Comparison of ENCODE assay signal across 8 cellular contexts in the genomic region with DNA sequence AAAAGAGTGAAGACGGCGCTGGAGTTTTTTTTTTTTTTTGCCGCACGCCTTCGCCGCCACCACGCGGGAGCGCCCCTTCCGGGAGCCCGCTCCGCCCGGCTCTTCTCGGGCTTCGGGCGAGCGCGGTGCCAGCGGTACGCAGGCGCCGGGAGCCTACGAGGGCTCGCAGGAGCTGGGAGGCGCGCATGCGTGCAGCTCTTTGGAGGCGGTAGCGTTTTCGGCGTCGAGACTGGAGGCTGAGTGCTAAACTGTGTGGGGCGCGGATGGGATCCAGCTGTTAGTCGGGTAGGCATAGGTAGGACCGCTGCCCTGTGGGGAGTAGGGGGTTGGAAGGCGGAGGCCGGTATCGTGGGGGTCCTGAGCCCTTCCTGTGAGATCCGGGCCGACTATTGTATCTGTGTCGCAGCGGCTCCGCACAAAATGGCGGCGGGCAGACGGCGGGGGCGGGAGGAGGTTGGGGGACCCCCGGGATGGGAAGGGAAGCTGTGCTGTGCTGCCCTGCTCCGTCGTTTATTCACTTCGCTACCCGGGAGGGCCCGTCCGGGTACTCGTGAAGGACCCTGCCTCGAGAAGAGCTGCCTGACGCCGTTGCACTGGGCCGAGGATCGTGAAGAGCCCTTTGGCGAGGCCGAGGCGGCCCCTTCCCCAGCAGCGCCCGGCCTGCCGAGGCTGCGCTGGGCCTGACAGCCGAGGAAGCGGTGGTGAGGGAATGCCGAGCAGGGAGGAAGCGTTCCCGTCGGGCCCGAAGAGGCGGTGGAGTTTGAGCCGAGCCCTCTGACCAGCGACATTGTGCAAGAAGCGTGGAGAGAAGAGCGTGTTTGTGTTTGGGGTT. TPM values are rescaled to one million over a fixed set of nuclear protein-coding genes. Genes with fewer than 3 reads are reported as not detected.
DNase-seq lines count a peak whose midpoint lies in the region; ATAC-seq lines count a peak whose summit lies in the region.

A gene with protein sequence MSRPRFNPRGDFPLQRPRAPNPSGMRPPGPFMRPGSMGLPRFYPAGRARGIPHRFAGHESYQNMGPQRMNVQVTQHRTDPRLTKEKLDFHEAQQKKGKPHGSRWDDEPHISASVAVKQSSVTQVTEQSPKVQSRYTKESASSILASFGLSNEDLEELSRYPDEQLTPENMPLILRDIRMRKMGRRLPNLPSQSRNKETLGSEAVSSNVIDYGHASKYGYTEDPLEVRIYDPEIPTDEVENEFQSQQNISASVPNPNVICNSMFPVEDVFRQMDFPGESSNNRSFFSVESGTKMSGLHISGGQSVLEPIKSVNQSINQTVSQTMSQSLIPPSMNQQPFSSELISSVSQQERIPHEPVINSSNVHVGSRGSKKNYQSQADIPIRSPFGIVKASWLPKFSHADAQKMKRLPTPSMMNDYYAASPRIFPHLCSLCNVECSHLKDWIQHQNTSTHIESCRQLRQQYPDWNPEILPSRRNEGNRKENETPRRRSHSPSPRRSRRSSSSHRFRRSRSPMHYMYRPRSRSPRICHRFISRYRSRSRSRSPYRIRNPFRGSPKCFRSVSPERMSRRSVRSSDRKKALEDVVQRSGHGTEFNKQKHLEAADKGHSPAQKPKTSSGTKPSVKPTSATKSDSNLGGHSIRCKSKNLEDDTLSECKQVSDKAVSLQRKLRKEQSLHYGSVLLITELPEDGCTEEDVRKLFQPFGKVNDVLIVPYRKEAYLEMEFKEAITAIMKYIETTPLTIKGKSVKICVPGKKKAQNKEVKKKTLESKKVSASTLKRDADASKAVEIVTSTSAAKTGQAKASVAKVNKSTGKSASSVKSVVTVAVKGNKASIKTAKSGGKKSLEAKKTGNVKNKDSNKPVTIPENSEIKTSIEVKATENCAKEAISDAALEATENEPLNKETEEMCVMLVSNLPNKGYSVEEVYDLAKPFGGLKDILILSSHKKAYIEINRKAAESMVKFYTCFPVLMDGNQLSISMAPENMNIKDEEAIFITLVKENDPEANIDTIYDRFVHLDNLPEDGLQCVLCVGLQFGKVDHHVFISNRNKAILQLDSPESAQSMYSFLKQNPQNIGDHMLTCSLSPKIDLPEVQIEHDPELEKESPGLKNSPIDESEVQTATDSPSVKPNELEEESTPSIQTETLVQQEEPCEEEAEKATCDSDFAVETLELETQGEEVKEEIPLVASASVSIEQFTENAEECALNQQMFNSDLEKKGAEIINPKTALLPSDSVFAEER (N-terminal part only) (plus strand): TSS at position 202 of the 832 bp plus-strand sequence. CDS start 17,173 bp downstream, outside the sequence.

- peak within 1 kb of the TSS; percentile 93 for H3K4me3 Mint-ChIP-seq in activated T-helper 17 cell treated with anti-CD3 and anti-CD28 coated beads, Interleukin-2, amount 50 U/mL, for 72 hours
- peak within 1 kb of the TSS; percentile 99 for H3K4me3 Mint-ChIP-seq in natural killer cell treated with Interleukin-12 subunit alpha and Interleukin-12 subunit beta and Interleukin-15 and Interleukin-18, amount 100 ng/mL, for 72 hours

- 1% methylated on average over 57 to 76 of the region's 81 CpGs for WGBS in GM23248 (ENCODE audit: low coverage in 1 of 2, low lambda C conversion rate in 2 of 2, missing lambda C conversion rate in 2 of 2), 2 experiments

- no peaks in the 10 kb centered on the region for H3K36me3 ChIP-seq in GM23248 (ENCODE audit: low read depth)

- peak within 1 kb of the TSS; percentile 93 for H3K4me3 ChIP-seq in GM23248

- H3K27ac ChIP-seq in GM23248 = peak within 1 kb of the TSS; percentile 83

- peaks cover 53% of the 10 kb centered on the region for H3K36me3 Mint-ChIP-seq in activated T-helper 17 cell treated with anti-CD3 and anti-CD28 coated beads, Interleukin-2, amount 50 U/mL, for 72 hours (ENCODE audit: low read depth)
- peaks cover 27% of the 10 kb centered on the region for H3K36me3 Mint-ChIP-seq in natural killer cell treated with Interleukin-12 subunit alpha and Interleukin-12 subunit beta and Interleukin-15 and Interleukin-18, amount 100 ng/mL, for 72 hours

- peaks cover 52% of the 10 kb centered on the region for H3K79me2 ChIP-seq in GM23248 (ENCODE audit: insufficient read depth)

- H3K27me3 Mint-ChIP-seq in activated T-helper 17 cell treated with anti-CD3 and anti-CD28 coated beads, Interleukin-2, amount 50 U/mL, for 72 hours = no peaks in the 10 kb centered on the region
- H3K27me3 Mint-ChIP-seq in natural killer cell treated with Interleukin-12 subunit alpha and Interleukin-12 subunit beta and Interleukin-15 and Interleukin-18, amount 100 ng/mL, for 72 hours = no peaks in the 10 kb centered on the region

- H3K9me3 Mint-ChIP-seq in activated T-helper 17 cell treated with anti-CD3 and anti-CD28 coated beads, Interleukin-2, amount 50 U/mL, for 72 hours = no peaks in the 10 kb centered on the region
- H3K9me3 Mint-ChIP-seq in natural killer cell treated with Interleukin-12 subunit alpha and Interleukin-12 subunit beta and Interleukin-15 and Interleukin-18, amount 100 ng/mL, for 72 hours = no peaks in the 10 kb centered on the region

- peak within 1 kb of the TSS; percentile 88 for H2AFZ ChIP-seq in GM23248

- H3K4me1 Mint-ChIP-seq in activated T-helper 17 cell treated with anti-CD3 and anti-CD28 coated beads, Interleukin-2, amount 50 U/mL, for 72 hours = peaks cover 12% of the 10 kb centered on the region
- peaks cover 24 to 39% of the 10 kb centered on the region in 2 donors for H3K4me1 Mint-ChIP-seq in natural killer cell treated with Interleukin-12 subunit alpha and Interleukin-12 subunit beta and Interleukin-15 and Interleukin-18, amount 100 ng/mL, for 72 hours (ENCODE audit: low read depth in 2 of 2)

- H3K9me2 ChIP-seq in GM23248 (ENCODE audit: insufficient read depth) = no peaks in the 10 kb centered on the region

- H3K27ac Mint-ChIP-seq in activated T-helper 17 cell treated with anti-CD3 and anti-CD28 coated beads, Interleukin-2, amount 50 U/mL, for 72 hours = peak within 1 kb of the TSS; percentile 99
- H3K27ac Mint-ChIP-seq in natural killer cell treated with Interleukin-12 subunit alpha and Interleukin-12 subunit beta and Interleukin-15 and Interleukin-18, amount 100 ng/mL, for 72 hours = peak within 1 kb of the TSS; percentile 97 to 98

- H3K9me3 ChIP-seq in GM23248 (ENCODE audit: low read depth) = no peaks in the 10 kb centered on the region

- peaks cover 14% of the 10 kb centered on the region; the same call in 1 of the 2 replicates for H4K20me1 ChIP-seq in GM23248 (ENCODE audit: insufficient read depth)

- H3K9ac ChIP-seq in GM23248 = peak within 1 kb of the TSS; percentile 99

- peaks cover 14% of the 10 kb centered on the region for H3F3A ChIP-seq in GM23248 (ENCODE audit: insufficient read depth)

- ATAC-seq in activated T-helper 17 cell treated with anti-CD3 and anti-CD28 coated beads, Interleukin-2, amount 50 U/mL, for 72 hours (replicated peaks) = peak; percentile 98
- peak; percentile 99 for ATAC-seq in natural killer cell treated with Interleukin-12 subunit alpha and Interleukin-12 subunit beta and Interleukin-15 and Interleukin-18, amount 100 ng/mL, for 72 hours
- ATAC-seq in stimulated activated naive CD8-positive, alpha-beta T cell treated with anti-CD3 and anti-CD28 coated beads, Interleukin-15, Interleukin-2, amounts not matched to agents 100 U/mL and 50 U/mL, for 24 hours = peak; percentile 98

- peak; percentile 94 for DNase-seq in EH (ENCODE audit: low read depth)
- peak; percentile 99 for DNase-seq in GM23248
- DNase-seq in Kasumi-1 (lab: John Stamatoyannopoulos, UW) = peak; percentile 84
- DNase-seq in RPMI8226 = peak; percentile 98
- peak; percentile 90 for DNase-seq in fibroblast of peridontal ligament (ENCODE audit: extremely low read depth)
- peak; percentile 95 for DNase-seq in natural killer cell treated with Interleukin-12 subunit alpha and Interleukin-12 subunit beta and Interleukin-15 and Interleukin-18, amount 100 ng/mL, for 72 hours (ENCODE audit: low spot score)
- DNase-seq in stimulated activated naive CD8-positive, alpha-beta T cell treated with anti-CD3 and anti-CD28 coated beads, Interleukin-15, Interleukin-2, amounts not matched to agents 100 U/mL and 50 U/mL, for 24 hours = peak; percentile 93

- H3K4me2 ChIP-seq in GM23248 (ENCODE audit: unreplicated experiment) = peak within 1 kb of the TSS; percentile 92

- H3K4me1 ChIP-seq in GM23248 (ENCODE audit: insufficient read depth) = peaks cover 20% of the 10 kb centered on the region

- no peaks in the 10 kb centered on the region for H3K27me3 ChIP-seq in GM23248 (replicated peaks; ENCODE audit: insufficient read depth)

- in situ Hi-C loops in GM23248 (cut with MboI) = no loop called here

RNA-seq across cellular contexts. Expression of the gene that starts here (rescaled TPM):
- total RNA-seq in GM23248 (2014; rRNA removed; shearing (Covaris generic)) = 75.0 and 83.0 TPM in 2 replicates
- 43.5 and 44.0 TPM in 2 replicates for polyA plus RNA-seq in GM23248 (2016; fragmentation: Nextera tagmentation; extraction: Ambion mirVana)
- 100 to 1,000 TPM in 1 of 2 donors, 10 to 100 TPM in 1; 96.1 to 173 TPM for total RNA-seq in activated T-helper 17 cell treated with anti-CD3 and anti-CD28 coated beads, Interleukin-2, amount 50 U/mL, for 72 hours
- 100 to 1,000 TPM; 104 to 135 TPM for total RNA-seq in natural killer cell treated with Interleukin-12 subunit alpha and Interleukin-12 subunit beta and Interleukin-15 and Interleukin-18, amount 100 ng/mL, for 72 hours

Comparison
In these comparisons a context has a peak if more than half of its experiments do, and no peak if none do; other contexts are left out.
1. Peak in every context shown above with its lines: DNase-seq, ATAC-seq, H3K4me3 ChIP-seq and H3K27ac ChIP-seq.